15 cellular contexts compared by ENCODE assay signal in genomic region chr1:247054992-247055415, GRCh38. TPM values are rescaled to one million over a fixed set of nuclear protein-coding genes. Genes with fewer than 3 reads are reported as not detected.
A peak's percentile ranks its signal among the peaks of the same experiment; 100 is the strongest.
DNase-seq lines count a peak whose midpoint lies in the region; ATAC-seq and TF ChIP-seq lines count a peak whose summit lies in the region.
"Had no signal": no experiment of that assay in that cellular context is flagged by ENCODE, and none has a peak within 500 bp of the region (broad histone marks: within the 10 kb centered on the region; RNA-seq: fewer than 3 reads in every experiment).

No MANE protein-coding gene starts in this region.

- H3K79me2 ChIP-seq in hepatocyte = peaks cover 73% of the 10 kb centered on the region

- intact Hi-C loops in body of pancreas (cut with DNase I) = no loop called here

- no peaks in the 10 kb centered on the region for H4K20me1 ChIP-seq in BLaER1 treated with 17β-estradiol and CSF1 and Interleukin-3, amounts not matched to agents 10 nM and 100 nM
- no peaks in the 10 kb centered on the region for H4K20me1 ChIP-seq in hepatocyte (ENCODE audit: insufficient read depth, poor library complexity, severe bottlenecking)

- H3K4me3 ChIP-seq in BLaER1 treated with 17β-estradiol and CSF1 and Interleukin-3, amounts not matched to agents 10 nM and 100 nM = peak overlapping the region in 7 of 10 experiments; percentile 5 to 45 (median 25); a peak in 6 of 20 replicates
- no peak overlapping the region for H3K4me3 ChIP-seq in body of pancreas
- no peak overlapping the region for H3K4me3 ChIP-seq in hepatocyte
- H3K4me3 ChIP-seq: esophagus muscularis mucosa, thoracic aorta had no signal

- peaks cover 99 to 100% (median 100%) of the 10 kb centered on the region in 11 experiments for H3K9me3 ChIP-seq in BLaER1 treated with 17β-estradiol and CSF1 and Interleukin-3, amounts not matched to agents 10 nM and 100 nM (replicated peaks in 1 of 11)
- peaks cover 0 to 36% (median 0%) of the 10 kb centered on the region in 3 donors for H3K9me3 ChIP-seq in body of pancreas
- peaks cover 37% of the 10 kb centered on the region for H3K9me3 ChIP-seq in hepatocyte (ENCODE audit: low read depth)
- H3K9me3 ChIP-seq: esophagus muscularis mucosa had no signal

- H3K9ac ChIP-seq in BLaER1 treated with 17β-estradiol and CSF1 and Interleukin-3, amounts not matched to agents 10 nM and 100 nM = no peak overlapping the region
- H3K9ac ChIP-seq: SK-N-SH had no signal

- H2AFZ ChIP-seq in hepatocyte = no peak overlapping the region

- H3K4me2 ChIP-seq in BLaER1 treated with 17β-estradiol and CSF1 and Interleukin-3, amounts not matched to agents 10 nM and 100 nM = peak overlapping the region in 6 of 11 experiments; percentile 0 to 26 (median 15); a peak in 7 of 22 replicates
- no peak overlapping the region for H3K4me2 ChIP-seq in hepatocyte
- H3K4me2 ChIP-seq: SK-N-SH had no signal

- no peaks in the 10 kb centered on the region for H3K9me2 ChIP-seq in hepatocyte (replicated peaks; ENCODE audit: insufficient read depth)
- H3K9me2 ChIP-seq: SK-N-SH had no signal

- no peaks in the 10 kb centered on the region for H3K27me3 ChIP-seq in BLaER1 treated with 17β-estradiol and CSF1 and Interleukin-3, amounts not matched to agents 10 nM and 100 nM
- H3K27me3 ChIP-seq in body of pancreas (no peaks in the 10 kb centered on the region), hepatocyte (no peaks in the 10 kb centered on the region)
- H3K27me3 ChIP-seq: esophagus muscularis mucosa had no signal

- H3K27ac ChIP-seq in BLaER1 treated with 17β-estradiol and CSF1 and Interleukin-3, amounts not matched to agents 10 nM and 100 nM = no peak overlapping the region
- no peak overlapping the region for H3K27ac ChIP-seq in body of pancreas
- H3K27ac ChIP-seq in hepatocyte = peak overlapping the region; percentile 8
- H3K27ac ChIP-seq: esophagus muscularis mucosa, thoracic aorta had no signal

- peak; percentile 43 for DNase-seq in LHCN-M2 (ENCODE audit: low read depth)
- peak in 3 of 4 donors; percentile 5 to 19 (median 10) for DNase-seq in body of pancreas
- peak; percentile 33 for DNase-seq in hepatocyte (ENCODE audit: low spot score)
- DNase-seq in T1000 (lab: John Stamatoyannopoulos, UW) = no peak
- DNase-seq in GM10266 (ENCODE audit: extremely low spot score) = no peak
- DNase-seq: activated B cell treated with CpG ODN at 0.5 μM for 24 hours; activated naive CD4-positive, alpha-beta T cell treated with anti-CD3 and anti-CD28 coated beads, Interleukin-2, amount 50 U/mL, for 16 hours; NCI-H1048; posterior cingulate gyrus; SK-N-SH had no signal

- TF ChIP-seq CTCF in body of pancreas (IDR thresholded peaks at IDR 0.05) = no peak
- no peak for TF ChIP-seq CTCF in hepatocyte (IDR thresholded peaks at IDR 0.05; ENCODE audit: poor library complexity)
- TF ChIP-seq CTCF in GM10266 (IDR thresholded peaks at IDR 0.05; ENCODE audit: control insufficient read depth, insufficient read depth, low read depth, missing control alignments) = no peak

- H3K36me3 ChIP-seq in BLaER1 treated with 17β-estradiol and CSF1 and Interleukin-3, amounts not matched to agents 10 nM and 100 nM = peaks cover 61 to 98% (median 90%) of the 10 kb centered on the region in 11 experiments
- H3K36me3 ChIP-seq in body of pancreas (replicated peaks in 1 of 2; ENCODE audit: insufficient read depth in 1 of 2, low read depth in 2 of 2) (no peaks in the 10 kb centered on the region), hepatocyte (replicated peaks; ENCODE audit: insufficient read depth, low read depth) (no peaks in the 10 kb centered on the region)
- H3K36me3 ChIP-seq: esophagus muscularis mucosa, thoracic aorta had no signal

- H3K4me1 ChIP-seq in BLaER1 treated with 17β-estradiol and CSF1 and Interleukin-3, amounts not matched to agents 10 nM and 100 nM = peaks cover 0 to 11% (median 5%) of the 10 kb centered on the region in 10 experiments; a peak in 12 of 20 replicates
- H3K4me1 ChIP-seq in body of pancreas (no peaks in the 10 kb centered on the region), hepatocyte (ENCODE audit: insufficient read depth) (no peaks in the 10 kb centered on the region)

- TF ChIP-seq POLR2A in body of pancreas (IDR thresholded peaks at IDR 0.05) = no peak

- ATAC-seq in body of pancreas (no peak), GM21447 (IDR thresholded peaks at IDR 0.05; ENCODE audit: unreplicated experiment) (no peak), SK-N-SH treated with all-trans-retinoic acid at 6 μM for 48 hours (no peak)

- 42 to 71% methylated on average over 2 of the region's 2 CpGs for WGBS in body of pancreas, 2 donors
- 61% methylated on average over 2 of the region's 2 CpGs for WGBS in hepatocyte (ENCODE audit: low lambda C conversion rate, missing lambda C conversion rate)

TF ChIP-seq in SK-N-SH treated with all-trans-retinoic acid at 6 μM for 48 hours, 23 proteins besides CTCF, POLR2A, EP300 and RAD21:
- TF ChIP-seq TSHZ2 (CRISPR knock-in tag; IDR thresholded peaks at IDR 0.05) (no peak), GLIS3 (CRISPR knock-in tag; IDR thresholded peaks at IDR 0.05) (no peak), ZNF565 (CRISPR knock-in tag; conservative IDR thresholded peaks at IDR 0.05; ENCODE audit: low read depth) (no peak), ESRRG (CRISPR knock-in tag; IDR thresholded peaks at IDR 0.05) (no peak), ARNTL (CRISPR knock-in tag; IDR thresholded peaks at IDR 0.05; ENCODE audit: borderline replicate concordance, low read depth) (no peak), ZC3H10 (CRISPR knock-in tag; IDR thresholded peaks at IDR 0.05) (no peak), TOX (CRISPR knock-in tag; IDR thresholded peaks at IDR 0.05; ENCODE audit: borderline replicate concordance) (no peak)

RNA-seq across cellular contexts. Expression of gene ZNF670, which starts 23.6 kb away (rescaled TPM):
- total RNA-seq in LHCN-M2 (2014; rRNA removed) (6.0 and 6.5 TPM in 2 replicates), body of pancreas (1 to 10 TPM; 1.3 to 2.3 TPM), hepatocyte (5.3 and 5.5 TPM in 2 replicates)
- 1.4 TPM for polyA plus RNA-seq in LHCN-M2 (2012)
- polyA plus RNA-seq in hepatocyte = 5.8 and 7.5 TPM in 2 replicates

RNA-seq across cellular contexts. Expression of gene ZNF695, which starts 47.1 kb away (rescaled TPM):
- 4.1 and 5.8 TPM in 2 replicates for total RNA-seq in LHCN-M2 (2014; rRNA removed)
- polyA plus RNA-seq in LHCN-M2 (2012) = 5.6 TPM
- total RNA-seq in body of pancreas = not detected
- total RNA-seq in hepatocyte = 1.5 TPM in 2 replicates
- polyA plus RNA-seq in hepatocyte = 1.7 and 2.0 TPM in 2 replicates
- total RNA-seq: esophagus muscularis mucosa, thoracic aorta had no signal

RNA-seq across cellular contexts. Expression of gene ZNF669, which starts 49.2 kb away (rescaled TPM):
- 11.5 and 12.0 TPM in 2 replicates for total RNA-seq in LHCN-M2 (2014; rRNA removed)
- polyA plus RNA-seq in LHCN-M2 (2012) = 2.9 TPM
- 1 to 10 TPM; 2.9 to 5.9 TPM for total RNA-seq in body of pancreas
- total RNA-seq in hepatocyte = 10.6 and 11.9 TPM in 2 replicates
- 6.0 and 6.9 TPM in 2 replicates for polyA plus RNA-seq in hepatocyte

Comparison
In these comparisons a context has a peak if more than half of its experiments do, and no peak if none do; other contexts are left out.
1. H3K4me3 ChIP-seq: peak in BLaER1 treated with 17β-estradiol and CSF1 and Interleukin-3, amounts not matched to agents 10 nM and 100 nM (7 of 10); none in body of pancreas (0 of 2) and hepatocyte (single experiment).
2. DNase-seq: peak in LHCN-M2 (single experiment), body of pancreas (3 of 4) and hepatocyte (single experiment); none in T1000 (single experiment) and GM10266 (single experiment).